In the genomic region with DNA sequence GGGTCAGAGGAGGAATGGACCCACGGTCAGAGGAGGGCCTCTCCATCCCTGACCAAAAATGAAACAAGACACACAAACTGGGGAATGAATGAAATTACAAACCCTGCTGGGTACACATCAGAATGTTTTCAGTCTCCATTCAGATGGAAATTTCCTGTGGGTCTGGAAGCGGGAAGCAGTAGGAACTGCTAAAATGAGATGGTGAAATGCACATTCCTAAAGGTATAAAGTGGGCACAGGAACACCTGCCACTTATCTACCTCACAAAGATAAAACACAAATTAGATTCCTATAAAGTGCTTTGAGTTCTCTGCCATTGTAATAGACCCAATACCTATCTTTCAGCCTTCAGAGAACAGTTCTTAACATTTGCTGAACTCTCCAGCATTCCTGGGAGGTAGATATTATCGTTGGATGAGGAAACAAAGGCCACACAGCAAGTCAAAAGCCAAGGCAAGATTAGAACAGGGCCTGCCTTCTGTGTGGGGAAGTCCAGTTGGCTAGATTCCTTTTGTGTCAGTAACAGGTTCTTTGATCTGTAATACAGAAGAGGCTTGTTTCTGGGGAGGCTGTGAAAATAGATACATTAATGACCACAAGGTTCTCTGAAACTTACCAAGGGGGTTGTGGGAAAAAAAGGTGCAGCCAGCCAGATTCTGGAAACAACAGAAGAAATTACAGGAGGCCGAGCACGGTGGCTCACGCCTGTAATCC, we compare ENCODE assay signal across 1 cellular context.
TF ChIP-seq lines count a peak whose summit lies in the region.

No MANE protein-coding gene starts in this region.

TF ChIP-seq in GM12878, 131 proteins besides CTCF, POLR2A, EP300 and RAD21 (continued from another document):
- TF ChIP-seq BCLAF1 (IDR thresholded peaks at IDR 0.05) = no peak
- no peak for TF ChIP-seq MLLT1 (IDR thresholded peaks at IDR 0.05)
- TF ChIP-seq, protein P1, sequence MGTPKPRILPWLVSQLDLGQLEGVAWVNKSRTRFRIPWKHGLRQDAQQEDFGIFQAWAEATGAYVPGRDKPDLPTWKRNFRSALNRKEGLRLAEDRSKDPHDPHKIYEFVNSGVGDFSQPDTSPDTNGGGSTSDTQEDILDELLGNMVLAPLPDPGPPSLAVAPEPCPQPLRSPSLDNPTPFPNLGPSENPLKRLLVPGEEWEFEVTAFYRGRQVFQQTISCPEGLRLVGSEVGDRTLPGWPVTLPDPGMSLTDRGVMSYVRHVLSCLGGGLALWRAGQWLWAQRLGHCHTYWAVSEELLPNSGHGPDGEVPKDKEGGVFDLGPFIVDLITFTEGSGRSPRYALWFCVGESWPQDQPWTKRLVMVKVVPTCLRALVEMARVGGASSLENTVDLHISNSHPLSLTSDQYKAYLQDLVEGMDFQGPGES (IDR thresholded peaks at IDR 0.05) = no peak
- TF ChIP-seq, protein P2, sequence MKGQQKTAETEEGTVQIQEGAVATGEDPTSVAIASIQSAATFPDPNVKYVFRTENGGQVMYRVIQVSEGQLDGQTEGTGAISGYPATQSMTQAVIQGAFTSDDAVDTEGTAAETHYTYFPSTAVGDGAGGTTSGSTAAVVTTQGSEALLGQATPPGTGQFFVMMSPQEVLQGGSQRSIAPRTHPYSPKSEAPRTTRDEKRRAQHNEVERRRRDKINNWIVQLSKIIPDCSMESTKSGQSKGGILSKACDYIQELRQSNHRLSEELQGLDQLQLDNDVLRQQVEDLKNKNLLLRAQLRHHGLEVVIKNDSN (IDR thresholded peaks at IDR 0.05; ENCODE audit: borderline replicate concordance, extremely low read length, insufficient read depth, low read depth, low read length) = no peak
- TF ChIP-seq TCF7 (IDR thresholded peaks at IDR 0.05; ENCODE audit: borderline replicate concordance) = peak; percentile 65; the same call in 1 of the 2 replicates
- no peak for TF ChIP-seq FOXM1 (IDR thresholded peaks at IDR 0.05; ENCODE audit: low read depth, low read length)
- no peak for TF ChIP-seq MXI1 (IDR thresholded peaks at IDR 0.05; ENCODE audit: low read depth, low read length)
- no peak for TF ChIP-seq SPI1 (IDR thresholded peaks at IDR 0.05; ENCODE audit: borderline replicate concordance, insufficient read depth, low read depth, low read length)
- TF ChIP-seq, protein P3, sequence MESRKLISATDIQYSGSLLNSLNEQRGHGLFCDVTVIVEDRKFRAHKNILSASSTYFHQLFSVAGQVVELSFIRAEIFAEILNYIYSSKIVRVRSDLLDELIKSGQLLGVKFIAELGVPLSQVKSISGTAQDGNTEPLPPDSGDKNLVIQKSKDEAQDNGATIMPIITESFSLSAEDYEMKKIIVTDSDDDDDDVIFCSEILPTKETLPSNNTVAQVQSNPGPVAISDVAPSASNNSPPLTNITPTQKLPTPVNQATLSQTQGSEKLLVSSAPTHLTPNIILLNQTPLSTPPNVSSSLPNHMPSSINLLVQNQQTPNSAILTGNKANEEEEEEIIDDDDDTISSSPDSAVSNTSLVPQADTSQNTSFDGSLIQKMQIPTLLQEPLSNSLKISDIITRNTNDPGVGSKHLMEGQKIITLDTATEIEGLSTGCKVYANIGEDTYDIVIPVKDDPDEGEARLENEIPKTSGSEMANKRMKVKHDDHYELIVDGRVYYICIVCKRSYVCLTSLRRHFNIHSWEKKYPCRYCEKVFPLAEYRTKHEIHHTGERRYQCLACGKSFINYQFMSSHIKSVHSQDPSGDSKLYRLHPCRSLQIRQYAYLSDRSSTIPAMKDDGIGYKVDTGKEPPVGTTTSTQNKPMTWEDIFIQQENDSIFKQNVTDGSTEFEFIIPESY (IDR thresholded peaks at IDR 0.05) = no peak
- no peak for TF ChIP-seq ZNF24 (IDR thresholded peaks at IDR 0.05)
- no peak for TF ChIP-seq CBFB (IDR thresholded peaks at IDR 0.05; ENCODE audit: low read depth)
- TF ChIP-seq REST (IDR thresholded peaks at IDR 0.05; ENCODE audit: low read depth, low read length) = no peak
- TF ChIP-seq PAX8 (IDR thresholded peaks at IDR 0.05) = no peak
- no peak for TF ChIP-seq FOXK2 (IDR thresholded peaks at IDR 0.05)
